In the genomic region with DNA sequence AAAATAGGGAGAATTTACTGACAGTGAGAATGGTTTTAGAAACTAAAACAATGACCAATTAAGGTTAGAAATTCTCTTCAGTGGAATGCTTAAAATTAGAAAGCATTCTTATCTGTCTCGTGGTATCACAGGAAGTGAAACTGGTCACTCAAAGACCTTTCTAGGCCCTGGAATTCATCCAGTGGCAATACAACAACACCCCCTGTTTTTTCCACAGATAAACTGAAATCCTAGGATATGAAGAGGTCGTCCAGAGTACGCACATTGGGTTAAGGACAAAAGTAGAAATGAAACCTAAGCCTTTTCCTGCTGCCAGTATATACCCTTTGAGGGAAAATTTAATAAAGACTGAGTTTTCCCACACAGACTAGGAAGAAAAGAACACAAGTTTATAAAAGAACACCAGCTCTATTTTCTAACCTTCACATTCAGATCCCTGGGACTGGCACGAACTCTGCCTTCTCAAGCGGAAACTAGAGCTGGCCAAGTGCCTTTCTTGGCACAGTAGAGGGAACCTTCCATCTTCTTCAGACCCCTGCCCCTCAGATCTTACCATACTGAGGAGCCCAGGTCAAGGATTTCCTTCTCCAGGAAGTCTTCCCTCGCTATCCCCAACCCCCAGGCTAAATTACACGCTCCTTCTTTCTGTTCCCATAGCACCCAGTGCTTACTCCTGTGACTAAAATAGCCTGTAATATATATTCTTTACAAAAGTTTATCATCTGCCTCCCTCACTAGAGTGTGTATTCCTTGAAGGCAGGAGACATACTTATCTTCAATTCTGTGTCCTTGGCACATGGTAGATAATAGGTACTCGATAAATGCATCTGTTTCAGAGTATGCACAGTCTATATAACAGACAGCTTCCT, we compare ENCODE assay signal across 1 cellular context.
TF ChIP-seq lines count a peak whose summit lies in the region.

No MANE protein-coding gene starts in this region.

TF ChIP-seq in IMR-90, 13 proteins besides CTCF, POLR2A, EP300 and RAD21 (continued from another document):
- TF ChIP-seq, protein P1, sequence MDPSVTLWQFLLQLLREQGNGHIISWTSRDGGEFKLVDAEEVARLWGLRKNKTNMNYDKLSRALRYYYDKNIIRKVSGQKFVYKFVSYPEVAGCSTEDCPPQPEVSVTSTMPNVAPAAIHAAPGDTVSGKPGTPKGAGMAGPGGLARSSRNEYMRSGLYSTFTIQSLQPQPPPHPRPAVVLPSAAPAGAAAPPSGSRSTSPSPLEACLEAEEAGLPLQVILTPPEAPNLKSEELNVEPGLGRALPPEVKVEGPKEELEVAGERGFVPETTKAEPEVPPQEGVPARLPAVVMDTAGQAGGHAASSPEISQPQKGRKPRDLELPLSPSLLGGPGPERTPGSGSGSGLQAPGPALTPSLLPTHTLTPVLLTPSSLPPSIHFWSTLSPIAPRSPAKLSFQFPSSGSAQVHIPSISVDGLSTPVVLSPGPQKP (IDR thresholded peaks at IDR 0.05; ENCODE audit: borderline replicate concordance, low read depth, low read length): no peak
- TF ChIP-seq, protein P2, sequence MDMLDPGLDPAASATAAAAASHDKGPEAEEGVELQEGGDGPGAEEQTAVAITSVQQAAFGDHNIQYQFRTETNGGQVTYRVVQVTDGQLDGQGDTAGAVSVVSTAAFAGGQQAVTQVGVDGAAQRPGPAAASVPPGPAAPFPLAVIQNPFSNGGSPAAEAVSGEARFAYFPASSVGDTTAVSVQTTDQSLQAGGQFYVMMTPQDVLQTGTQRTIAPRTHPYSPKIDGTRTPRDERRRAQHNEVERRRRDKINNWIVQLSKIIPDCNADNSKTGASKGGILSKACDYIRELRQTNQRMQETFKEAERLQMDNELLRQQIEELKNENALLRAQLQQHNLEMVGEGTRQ (IDR thresholded peaks at IDR 0.05; ENCODE audit: low read depth, low read length): no peak
- TF ChIP-seq MAFK (IDR thresholded peaks at IDR 0.05; ENCODE audit: low read depth, low read length) (no peak), CEBPB (IDR thresholded peaks at IDR 0.05; ENCODE audit: low read depth, low read length) (no peak), RCOR1 (IDR thresholded peaks at IDR 0.05; ENCODE audit: insufficient replicate concordance, low read length) (no peak), BHLHE40 (IDR thresholded peaks at IDR 0.05; ENCODE audit: low read depth, low read length) (no peak), SMC3 (IDR thresholded peaks at IDR 0.05; ENCODE audit: low read depth, low read length) (no peak), CHD1 (IDR thresholded peaks at IDR 0.05; ENCODE audit: low read depth, low read length) (no peak), RFX5 (IDR thresholded peaks at IDR 0.05; ENCODE audit: low read depth, low read length) (no peak), MXI1 (IDR thresholded peaks at IDR 0.05; ENCODE audit: borderline replicate concordance, low read depth, low read length) (no peak), MAZ (IDR thresholded peaks at IDR 0.05; ENCODE audit: borderline replicate concordance, low read depth, low read length) (no peak), NFE2L2 (IDR thresholded peaks at IDR 0.05; ENCODE audit: low read depth, low read length) (no peak)
TF ChIP-seq in IMR-90: peak in this region for 0.
